18 cellular contexts compared by ENCODE assay signal in the genomic region with DNA sequence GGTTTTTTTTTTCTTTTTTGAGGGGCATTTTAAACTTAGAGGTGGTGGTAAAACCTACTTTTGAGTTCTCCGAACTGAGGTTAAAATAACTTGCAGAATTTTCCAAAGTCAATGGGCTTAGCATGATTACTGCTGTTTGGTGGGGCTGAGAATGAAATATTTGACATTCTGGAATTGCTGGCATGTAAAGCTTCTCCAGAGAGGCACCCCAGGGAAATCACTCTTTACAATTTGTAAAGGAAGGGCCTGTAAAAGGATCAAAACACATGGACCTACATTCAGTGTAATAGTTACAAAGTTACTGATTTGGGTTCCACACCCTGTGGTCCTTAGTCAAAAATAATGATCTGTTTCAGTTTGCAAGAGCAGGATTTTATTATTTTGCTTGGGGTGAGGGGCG. TPM values are rescaled to one million over a fixed set of nuclear protein-coding genes. Genes with fewer than 3 reads are reported as not detected.
DNase-seq lines count a peak whose midpoint lies in the region; ATAC-seq, FAIRE-seq and TF ChIP-seq lines count a peak whose summit lies in the region.
"Had no signal": no experiment of that assay in that cellular context is flagged by ENCODE, and none has a peak within 500 bp of the region (broad histone marks: within the 10 kb centered on the region; RNA-seq: fewer than 3 reads in every experiment).

No MANE protein-coding gene starts in this region.

- TF ChIP-seq POLR2A in stomach (IDR thresholded peaks at IDR 0.05) = no peak

- peak overlapping the region; percentile 68 for H3K4me3 ChIP-seq in SK-N-MC
- H3K4me3 ChIP-seq in fibroblast of lung (replicated peaks in 1 of 4; ENCODE audit: control extremely low read depth in 1 of 4, insufficient read depth in 1 of 4, low read depth in 3 of 4, low read length in 4 of 4) = no peak overlapping the region
- peak overlapping the region; percentile 7 for H3K4me3 ChIP-seq in neural cell (ENCODE audit: low read length)
- H3K4me3 ChIP-seq in stomach = no peak overlapping the region
- H3K4me3 ChIP-seq: uterus had no signal

- H2AFZ ChIP-seq in fibroblast of lung (ENCODE audit: low read length) = no peak overlapping the region
- H2AFZ ChIP-seq in neural cell (ENCODE audit: low read depth, low read length) = no peak overlapping the region

- H4K20me1 ChIP-seq in fibroblast of lung (ENCODE audit: control insufficient read depth, extremely low read depth, insufficient read depth, low read length) (no peaks in the 10 kb centered on the region), neural cell (ENCODE audit: insufficient read depth) (no peaks in the 10 kb centered on the region)

- no peaks in the 10 kb centered on the region for H3K27me3 ChIP-seq in fibroblast of lung (ENCODE audit: control insufficient read depth, insufficient read depth, low read length)
- H3K27me3 ChIP-seq in neural cell (ENCODE audit: insufficient read depth, low read depth, low read length) = no peaks in the 10 kb centered on the region
- H3K27me3 ChIP-seq in stomach = no peaks in the 10 kb centered on the region
- H3K27me3 ChIP-seq: uterus had no signal

- TF ChIP-seq EP300 in neural cell (conservative IDR thresholded peaks at IDR 0.05; ENCODE audit: poor library complexity, severe bottlenecking) (no peak), stomach (IDR thresholded peaks at IDR 0.05) (no peak)

- H3K79me2 ChIP-seq in fibroblast of lung (ENCODE audit: control insufficient read depth, insufficient read depth, low read length) (no peaks in the 10 kb centered on the region), neural cell (replicated peaks; ENCODE audit: insufficient read depth, low read length) (no peaks in the 10 kb centered on the region)

- H3K27ac ChIP-seq in SK-N-MC (peak overlapping the region; percentile 94), fibroblast of lung (ENCODE audit: insufficient read depth, low read length) (no peak overlapping the region), neural cell (ENCODE audit: low read length) (no peak overlapping the region), stomach (no peak overlapping the region)
- H3K27ac ChIP-seq: uterus had no signal

- H3K36me3 ChIP-seq in SK-N-MC (ENCODE audit: insufficient read depth, low read length) (peaks cover 46% of the 10 kb centered on the region), fibroblast of lung (ENCODE audit: control insufficient read depth, insufficient read depth, low read length) (no peaks in the 10 kb centered on the region), neural cell (ENCODE audit: insufficient read depth, low read length) (no peaks in the 10 kb centered on the region), stomach (peaks cover 13 to 42% (median 36%) of the 10 kb centered on the region in 4 donors)
- H3K36me3 ChIP-seq: uterus had no signal

- ATAC-seq in HG03196 (IDR thresholded peaks at IDR 0.05; ENCODE audit: unreplicated experiment) = no peak
- ATAC-seq: activated naive CD8-positive, alpha-beta T cell treated with anti-CD3 and anti-CD28 coated beads, Interleukin-2, amount 50 U/mL, for 24 hours had no signal

- TF ChIP-seq RAD21 in neural cell (conservative IDR thresholded peaks at IDR 0.05) = no peak

- H3K9ac ChIP-seq in SK-N-MC (ENCODE audit: insufficient read length) (peak overlapping the region; percentile 52), fibroblast of lung (ENCODE audit: insufficient read depth, low read length) (no peak overlapping the region), neural cell (ENCODE audit: low read length) (no peak overlapping the region)

- no peak for TF ChIP-seq CTCF in fibroblast of lung (conservative IDR thresholded peaks at IDR 0.05 in 1 of 2, IDR thresholded peaks at IDR 0.05 in 1 of 2; ENCODE audit: low read depth in 1 of 2, low read length in 2 of 2)
- TF ChIP-seq CTCF in neural cell (IDR thresholded peaks at IDR 0.05; ENCODE audit: poor library complexity, severe bottlenecking) = no peak
- no peak for TF ChIP-seq CTCF in stomach (IDR thresholded peaks at IDR 0.05)

- DNase-seq in SK-N-MC (ENCODE audit: low read depth, low spot score) (no peak), fibroblast of lung (ENCODE audit: low read depth in 2 of 2) (no peak), stomach (no peak), H4 (ENCODE audit: low spot score) (no peak), hepatic stellate cell (ENCODE audit: low spot score) (no peak)
- DNase-seq: activated CD4-positive, CD25-positive, alpha-beta regulatory T cell treated with anti-CD3 and anti-CD28 coated beads, Interleukin-2, amount 50 U/mL, for 72 hours; activated naive CD8-positive, alpha-beta T cell treated with anti-CD3 and anti-CD28 coated beads, Interleukin-2, amount 50 U/mL, for 24 hours; CD4-positive, alpha-beta memory T cell; central memory CD4-positive, alpha-beta T cell; DMS79; NCI-H1436 treated with DMSO at 0.1 percent for 48 hours; NCI-H82; small intestine; stimulated activated CD4-positive, alpha-beta T cell treated with anti-CD3 and anti-CD28 coated beads, Interleukin-4, amount 100 ng/mL, for 1 hour; uterus had no signal

- WGBS in stomach, 5 donors = 78 to 95% (median 92%) methylated on average over 2 of the region's 2 CpGs

- intact Hi-C loops in stomach (cut with DNase I; ENCODE audit: low total_unique reads) = no loop called here

- H3K9me3 ChIP-seq in SK-N-MC (ENCODE audit: low read depth, low read length) (no peaks in the 10 kb centered on the region), fibroblast of lung (ENCODE audit: control insufficient read depth, insufficient read depth, low read depth, low read length) (no peaks in the 10 kb centered on the region), neural cell (ENCODE audit: low read length) (no peaks in the 10 kb centered on the region), stomach (no peaks in the 10 kb centered on the region)
- H3K9me3 ChIP-seq: uterus had no signal

- H3K4me2 ChIP-seq in fibroblast of lung (ENCODE audit: extremely low read depth, insufficient read depth, low read length) (peak overlapping the region; percentile 33), neural cell (ENCODE audit: low read length) (peak overlapping the region; percentile 37)

- H3K9me2 ChIP-seq in neural cell (ENCODE audit: insufficient read depth, low read length) = no peaks in the 10 kb centered on the region

- H3K4me1 ChIP-seq in fibroblast of lung (ENCODE audit: control insufficient read depth, extremely low read depth, insufficient read depth, low read length) (peaks cover 3% of the 10 kb centered on the region), stomach (peaks cover 8 to 63% (median 23%) of the 10 kb centered on the region in 4 donors)

- peak; percentile 80 for FAIRE-seq in G401.6 (lab: Jason Lieb, UNC)
- FAIRE-seq: small intestine had no signal

- peaks cover 4% of the 10 kb centered on the region for H3F3A ChIP-seq in neural cell (ENCODE audit: insufficient read depth, low read length, poor library complexity, severe bottlenecking)

TF ChIP-seq in neural cell, 6 proteins besides CTCF, POLR2A, EP300 and RAD21 (continues in another document):
- no peak for TF ChIP-seq POLR2AphosphoS5 (IDR thresholded peaks at IDR 0.05)
- TF ChIP-seq MXI1 (conservative IDR thresholded peaks at IDR 0.05; ENCODE audit: poor library complexity, severe bottlenecking) = no peak
- TF ChIP-seq SMC3 (conservative IDR thresholded peaks at IDR 0.05; ENCODE audit: poor library complexity) = no peak
- no peak for TF ChIP-seq TAF1 (IDR thresholded peaks at IDR 0.05; ENCODE audit: low read depth)
- no peak for TF ChIP-seq EZH2 (IDR thresholded peaks at IDR 0.05; ENCODE audit: borderline replicate concordance, insufficient read depth, low read length, poor library complexity, severe bottlenecking)

RNA-seq across cellular contexts. Expression of gene FAM217B, which starts 5.5 kb away (rescaled TPM):
- total RNA-seq in fibroblast of lung (2.8 and 3.5 TPM in 2 replicates), stomach (10 to 100 TPM in 2 of 5 donors, 1 to 10 TPM in 3; 2.3 to 17.9 (median 8.6) TPM)
- polyA plus RNA-seq in fibroblast of lung (6.3 and 8.1 TPM in 2 replicates), neural cell (14.9 and 15.1 TPM in 2 replicates), stomach (1 to 10 TPM; 1.6 to 2.3 (median 2.2) TPM)
- polyA plus RNA-seq in fibroblast of lung (2012) = 4.1 and 4.3 TPM in 2 replicates
- polyA minus RNA-seq in fibroblast of lung (ENCODE audit: low replicate concordance) (1.3 and 1.6 TPM in 2 replicates), neural cell (30.4 and 37.2 TPM in 2 replicates)
- 2.8 and 3.6 TPM in 2 replicates for total RNA-seq in H4 (2014; rRNA removed; shearing (Covaris generic))

RNA-seq across cellular contexts. Expression of gene PPP1R3D, which starts 5.6 kb away (rescaled TPM):
- 5.6 and 7.4 TPM in 2 replicates for total RNA-seq in fibroblast of lung
- 2.4 and 2.6 TPM in 2 replicates for polyA plus RNA-seq in fibroblast of lung
- 2.8 and 3.2 TPM in 2 replicates for polyA plus RNA-seq in fibroblast of lung (2012)
- 0.74 and 1.1 TPM in 2 replicates for polyA minus RNA-seq in fibroblast of lung (ENCODE audit: low replicate concordance)
- polyA plus RNA-seq in neural cell = 1.3 and 1.6 TPM in 2 replicates
- 3.2 and 4.1 TPM in 2 replicates for polyA minus RNA-seq in neural cell
- 1 to 10 TPM in 4 of 5 donors, under 1 TPM in 1; 0.58 to 7.1 (median 5.7) TPM for total RNA-seq in stomach
- polyA plus RNA-seq in stomach = 1 to 10 TPM; 2.6 to 3.8 (median 3.7) TPM
- 1.2 and 2.8 TPM in 2 replicates for total RNA-seq in H4 (2014; rRNA removed; shearing (Covaris generic))

RNA-seq across cellular contexts. Expression of gene SYCP2, which starts 12.3 kb away (rescaled TPM):
- total RNA-seq in fibroblast of lung = 0.51 and 1.2 TPM in 2 replicates
- 0.24 and 0.77 TPM in 2 replicates for polyA plus RNA-seq in fibroblast of lung
- 0.38 and 0.42 TPM in 2 replicates for polyA plus RNA-seq in fibroblast of lung (2012)
- polyA minus RNA-seq in fibroblast of lung (ENCODE audit: low replicate concordance) = not detected in 2 replicates
- polyA plus RNA-seq in neural cell = 1.4 and 2.3 TPM in 2 replicates
- 0.49 and 1.0 TPM in 2 replicates for polyA minus RNA-seq in neural cell
- 10 to 100 TPM in 2 of 5 donors, 1 to 10 TPM in 3; 1.4 to 14.6 (median 9.8) TPM for total RNA-seq in stomach
- 1 to 10 TPM; 1.9 to 4.9 (median 2.3) TPM for polyA plus RNA-seq in stomach
- 0.23 and 2.1 TPM in 2 replicates for total RNA-seq in H4 (2014; rRNA removed; shearing (Covaris generic))

RNA-seq across cellular contexts. Expression of gene CDH26, which starts 12.5 kb away (rescaled TPM):
- total RNA-seq in fibroblast of lung (0.26 and 0.50 TPM in 2 replicates), stomach (100 to 1,000 TPM in 1 of 5 donors, 1 to 10 TPM in 3, under 1 TPM in 1; 0.45 to 116 (median 5.8) TPM)
- polyA plus RNA-seq in fibroblast of lung (0.05 and 0.12 TPM in 2 replicates), neural cell (0.43 and 3.3 TPM in 2 replicates), stomach (1 to 10 TPM in 1 of 3 donors, under 1 TPM in 1, not detected in 1; 0.25 to 6.0 TPM)
- polyA plus RNA-seq in fibroblast of lung (2012) = not detected in 2 replicates
- polyA minus RNA-seq in fibroblast of lung (ENCODE audit: low replicate concordance) (2.9 TPM in 1 of 2 replicates, not detected in the other), neural cell (0.24 and 0.46 TPM in 2 replicates)
- 0.21 TPM in 1 of 2 replicates, not detected in the other for total RNA-seq in H4 (2014; rRNA removed; shearing (Covaris generic))

Comparison
In these comparisons a context has a peak if more than half of its experiments do, and no peak if none do; other contexts are left out.
1. H3K4me3 ChIP-seq: peak in SK-N-MC (single experiment) and neural cell (single experiment); none in fibroblast of lung (0 of 4) and stomach (0 of 4).